9 cellular contexts compared by ENCODE assay signal in the genomic region with DNA sequence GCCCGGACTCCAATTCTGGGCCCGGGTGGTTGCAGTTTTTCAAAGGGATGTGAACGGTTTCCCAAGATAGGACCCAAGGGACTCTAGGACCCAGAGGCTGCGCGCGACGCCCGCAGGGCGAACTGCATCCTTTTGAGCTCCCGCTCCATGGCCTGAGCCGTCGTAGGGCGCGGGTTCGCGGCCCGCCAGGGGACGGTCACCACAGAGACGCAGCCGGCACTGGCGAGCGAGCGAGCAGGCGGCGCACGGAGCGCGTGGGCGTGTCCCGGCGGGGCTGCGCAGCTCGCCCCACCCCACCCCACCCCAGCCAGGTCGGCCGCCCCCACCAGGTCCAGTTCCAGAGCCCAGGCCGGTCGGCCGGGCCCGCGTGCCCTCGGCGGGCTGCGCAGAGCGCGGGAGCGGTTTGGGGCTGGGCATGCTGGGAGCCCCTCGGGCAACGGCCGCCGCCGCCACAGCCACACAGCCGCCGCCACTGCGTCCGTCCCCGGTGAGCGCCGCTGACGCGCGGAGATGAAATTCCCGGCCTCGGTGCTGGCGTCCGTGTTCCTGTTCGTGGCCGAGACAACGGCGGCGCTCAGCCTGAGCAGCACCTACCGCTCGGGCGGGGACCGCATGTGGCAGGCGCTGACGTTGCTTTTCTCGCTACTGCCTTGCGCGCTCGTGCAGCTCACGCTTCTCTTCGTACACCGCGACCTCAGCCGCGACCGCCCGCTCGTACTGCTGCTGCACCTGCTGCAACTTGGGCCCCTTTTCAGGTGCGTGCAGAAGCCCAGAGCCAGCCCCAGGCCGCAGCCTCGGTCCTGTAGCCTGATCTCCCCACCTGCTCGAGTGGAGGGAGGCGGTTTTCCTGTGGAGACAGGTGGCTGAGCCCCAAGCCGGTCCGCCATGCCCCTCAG. TPM values are rescaled to one million over a fixed set of nuclear protein-coding genes. Genes with fewer than 3 reads are reported as not detected.
DNase-seq lines count a peak whose midpoint lies in the region; ATAC-seq and TF ChIP-seq lines count a peak whose summit lies in the region.
"Had no signal": no experiment of that assay in that cellular context is flagged by ENCODE, and none has a peak within 500 bp of the region (broad histone marks: within the 10 kb centered on the region; RNA-seq: fewer than 3 reads in every experiment).

A gene with protein sequence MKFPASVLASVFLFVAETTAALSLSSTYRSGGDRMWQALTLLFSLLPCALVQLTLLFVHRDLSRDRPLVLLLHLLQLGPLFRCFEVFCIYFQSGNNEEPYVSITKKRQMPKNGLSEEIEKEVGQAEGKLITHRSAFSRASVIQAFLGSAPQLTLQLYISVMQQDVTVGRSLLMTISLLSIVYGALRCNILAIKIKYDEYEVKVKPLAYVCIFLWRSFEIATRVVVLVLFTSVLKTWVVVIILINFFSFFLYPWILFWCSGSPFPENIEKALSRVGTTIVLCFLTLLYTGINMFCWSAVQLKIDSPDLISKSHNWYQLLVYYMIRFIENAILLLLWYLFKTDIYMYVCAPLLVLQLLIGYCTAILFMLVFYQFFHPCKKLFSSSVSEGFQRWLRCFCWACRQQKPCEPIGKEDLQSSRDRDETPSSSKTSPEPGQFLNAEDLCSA (plus strand): TSS at position 340 of the 896 bp plus-strand sequence. CDS start 171 bp downstream, at position 511.

- no peaks in the 10 kb centered on the region for H3K4me1 Mint-ChIP-seq in naive B cell

- no peaks in the 10 kb centered on the region for H3K27me3 ChIP-seq in fibroblast of lung (ENCODE audit: control insufficient read depth, insufficient read depth, low read length)

- no peaks in the 10 kb centered on the region for H3K9me3 Mint-ChIP-seq in naive B cell

- no peaks in the 10 kb centered on the region for H3K36me3 ChIP-seq in fibroblast of lung (ENCODE audit: control insufficient read depth, insufficient read depth, low read length)

- peak within 1 kb of the TSS; percentile 73 to 88 (median 80) for H3K4me3 Mint-ChIP-seq in naive B cell

- no peaks in the 10 kb centered on the region for H3K79me2 ChIP-seq in fibroblast of lung (ENCODE audit: control insufficient read depth, insufficient read depth, low read length)

- ATAC-seq in HG03025 (IDR thresholded peaks at IDR 0.05; ENCODE audit: low FRiP score, unreplicated experiment) (peak; percentile 48), naive B cell (ENCODE audit: low read depth in 2 of 2) (peak; percentile 86 to 90)

- peaks cover 0 to 7% (median 0%) of the 10 kb centered on the region in 3 donors for H3K27me3 Mint-ChIP-seq in naive B cell

- peak within 1 kb of the TSS in 3 of 4 experiments; percentile 24 to 48 (median 41) for H3K4me3 ChIP-seq in fibroblast of lung (replicated peaks in 1 of 4; ENCODE audit: control extremely low read depth in 1 of 4, insufficient read depth in 1 of 4, low read depth in 3 of 4, low read length in 4 of 4)

- H3K9me3 ChIP-seq in fibroblast of lung (ENCODE audit: control insufficient read depth, insufficient read depth, low read depth, low read length) = no peaks in the 10 kb centered on the region

- peak within 1 kb of the TSS in 2 of 6 donors; percentile 36 to 80 for H3K27ac Mint-ChIP-seq in naive B cell

- H3K4me2 ChIP-seq in fibroblast of lung (ENCODE audit: extremely low read depth, insufficient read depth, low read length) = peak within 1 kb of the TSS; percentile 51

- no peak for TF ChIP-seq CTCF in fibroblast of lung (conservative IDR thresholded peaks at IDR 0.05 in 1 of 2, IDR thresholded peaks at IDR 0.05 in 1 of 2; ENCODE audit: low read depth in 1 of 2, low read length in 2 of 2)

- H3K27ac ChIP-seq in fibroblast of lung (ENCODE audit: insufficient read depth, low read length) = no peak within 1 kb of the TSS
- H3K27ac ChIP-seq: C4-2B had no signal

- no peaks in the 10 kb centered on the region for H3K36me3 Mint-ChIP-seq in naive B cell

- H3K9ac ChIP-seq in fibroblast of lung (ENCODE audit: insufficient read depth, low read length) = no peak within 1 kb of the TSS

- DNase-seq in NCI-H1417 (lab: John Stamatoyannopoulos, UW) (peak; percentile 34 to 92 (median 90)), NCI-H1417 treated with DMSO at 0.1 percent for 48 hours (lab: John Stamatoyannopoulos, UW) (no peak), NCI-H510A treated with DMSO at 0.1 percent for 48 hours (lab: John Stamatoyannopoulos, UW) (peak; percentile 46), fibroblast of lung (ENCODE audit: low read depth in 2 of 2) (peak; percentile 20 to 39), naive B cell (peak; percentile 44), superior temporal gyrus (ENCODE audit: extremely low spot score) (peak; percentile 24)
- DNase-seq in activated T-cell treated with anti-CD3 and anti-CD28 coated beads, Interleukin-2, amount 50 U/mL, for 1 hour = peak; percentile 44

- no peaks in the 10 kb centered on the region for H4K20me1 ChIP-seq in fibroblast of lung (ENCODE audit: control insufficient read depth, extremely low read depth, insufficient read depth, low read length)

- H3K4me1 ChIP-seq in fibroblast of lung (ENCODE audit: control insufficient read depth, extremely low read depth, insufficient read depth, low read length) = no peaks in the 10 kb centered on the region

- H2AFZ ChIP-seq in fibroblast of lung (ENCODE audit: low read length) = peak within 1 kb of the TSS; percentile 60

RNA-seq across cellular contexts. Expression of the gene that starts here (rescaled TPM):
- total RNA-seq in fibroblast of lung = 0.17 and 0.26 TPM in 2 replicates
- polyA plus RNA-seq in fibroblast of lung (0.03 and 0.08 TPM in 2 replicates), naive B cell (ENCODE audit: low read depth in 6 of 6) (under 1 TPM in 4 of 6 donors, not detected in 2; 0.07 to 0.41 (median 0.22) TPM)
- polyA plus RNA-seq in fibroblast of lung (2012) = 0.02 and 0.05 TPM in 2 replicates
- 0.16 and 0.26 TPM in 2 replicates for polyA minus RNA-seq in fibroblast of lung (ENCODE audit: low replicate concordance)

Comparison
In these comparisons a context has a peak if more than half of its experiments do, and no peak if none do; other contexts are left out.
1. Peak in DNase-seq, H3K4me3 ChIP-seq and H3K4me2 ChIP-seq in fibroblast of lung; RNA of the gene not detected or under 1 TPM.
2. Peak in DNase-seq and ATAC-seq in naive B cell; RNA of the gene not detected or under 1 TPM.